ENCODE assay signal across 1 cellular context in genomic region chr7:45125193-45125904, GRCh38.
TF ChIP-seq lines count a peak whose summit lies in the region.

No MANE protein-coding gene starts in this region.

TF ChIP-seq in H1, 55 proteins besides CTCF, POLR2A, EP300 and RAD21:
- TF ChIP-seq SP1 (IDR thresholded peaks at IDR 0.05; ENCODE audit: low read depth, low read length) (no peak), HDAC6 (IDR thresholded peaks at IDR 0.05; ENCODE audit: low read depth, low read length) (no peak), EZH2 (IDR thresholded peaks at IDR 0.05; ENCODE audit: low read depth, low read length, severe bottlenecking) (no peak), TEAD4 (IDR thresholded peaks at IDR 0.05; ENCODE audit: low read depth, low read length) (no peak), BRCA1 (IDR thresholded peaks at IDR 0.05; ENCODE audit: low read depth, low read length) (no peak), BCL11A (IDR thresholded peaks at IDR 0.05; ENCODE audit: low read depth in 2 of 2, low read length in 2 of 2) (no peak), POLR2AphosphoS5 (IDR thresholded peaks at IDR 0.05; ENCODE audit: low read depth, low read length) (no peak), KDM1A (IDR thresholded peaks at IDR 0.05; ENCODE audit: borderline replicate concordance, low read length) (no peak), MAX (IDR thresholded peaks at IDR 0.05) (no peak), KDM4A (IDR thresholded peaks at IDR 0.05; ENCODE audit: low read depth, low read length, severe bottlenecking) (no peak), POU5F1 (IDR thresholded peaks at IDR 0.05; ENCODE audit: low read depth, low read length) (no peak), ATF2 (IDR thresholded peaks at IDR 0.05; ENCODE audit: low read length) (no peak), NRF1 (IDR thresholded peaks at IDR 0.05; ENCODE audit: low read depth, low read length) (no peak), GABPA (IDR thresholded peaks at IDR 0.05; ENCODE audit: borderline replicate concordance, insufficient read depth, low read length) (no peak)
